In genomic region chr11:63974259-63975143, GRCh38 we compare ENCODE assay signal across 8 cellular contexts. TPM values are rescaled to one million over a fixed set of nuclear protein-coding genes. Genes with fewer than 3 reads are reported as not detected.
A peak's percentile ranks its signal among the peaks of the same experiment; 100 is the strongest.
DNase-seq lines count a peak whose midpoint lies in the region; ATAC-seq and TF ChIP-seq lines count a peak whose summit lies in the region.

TSS of gene COX8A (plus strand) at chr11:63974620. CDS start at chr11:63974681, 61 bp downstream.

- CTCF ChIA-PET in OCI-LY7 (lab: Charles Lee; ENCODE audit: unreplicated experiment), result no interaction called here

- DNase-seq in DMS 273 (lab: John Stamatoyannopoulos, UW; ENCODE audit: unreplicated experiment) (peak; percentile 100), HuH-7.5 (ENCODE audit: low spot score) (peak; percentile 91), OCI-LY7 (ENCODE audit: low spot score) (peak; percentile 100), activated T-cell treated with anti-CD3 and anti-CD28 coated beads for 1 hour (ENCODE audit: low read depth) (peak; percentile 86), endothelial cell (ENCODE audit: low spot score) (peak; percentile 91), mesothelial cell of epicardium (ENCODE audit: low spot score in 2 of 2, unreplicated experiment in 2 of 2) (peak; percentile 90 to 91)
- peak; percentile 94 to 95 for DNase-seq in stimulated activated CD8-positive, alpha-beta memory T cell treated with anti-CD3 and anti-CD28 coated beads, Interleukin-15, amount 100 ng/mL, for 48 hours (ENCODE audit: low read depth in 2 of 2)

- TF ChIP-seq CTCF in OCI-LY7 (conservative IDR thresholded peaks at IDR 0.05; ENCODE audit: low read length) (no peak), endothelial cell (IDR thresholded peaks at IDR 0.05; ENCODE audit: unreplicated experiment) (no peak), mesothelial cell of epicardium (IDR thresholded peaks at IDR 0.05; ENCODE audit: unreplicated experiment) (no peak)

- H3K4me1 Mint-ChIP-seq in endothelial cell (ENCODE audit: unreplicated experiment) (peaks cover 22% of the 10 kb centered on the region), mesothelial cell of epicardium (peaks cover 25% of the 10 kb centered on the region)

- H3K27ac ChIP-seq in OCI-LY7 (ENCODE audit: low read depth, low read length, poor library complexity, severe bottlenecking), result peak within 1 kb of the TSS; percentile 73

- H3K36me3 Mint-ChIP-seq in endothelial cell (ENCODE audit: low read depth, unreplicated experiment) (no peaks in the 10 kb centered on the region), mesothelial cell of epicardium (no peaks in the 10 kb centered on the region)

- peak within 1 kb of the TSS; percentile 99 for H3K4me3 Mint-ChIP-seq in endothelial cell (ENCODE audit: unreplicated experiment)
- H3K4me3 Mint-ChIP-seq in mesothelial cell of epicardium, result peak within 1 kb of the TSS; percentile 100

- H3K36me3 ChIP-seq in OCI-LY7 (ENCODE audit: insufficient read depth, low read length), result peaks cover 25% of the 10 kb centered on the region

- intact Hi-C loops in OCI-LY7 (cut with micrococcal nuclease; ENCODE audit: unreplicated experiment), result loop anchor here (1.0 to 10.0 kb wide), 2 partner anchors 136 to 330 kb away; partner anchors contain the start of genes CATSPERZ and ESRRA

- POLR2A ChIA-PET in OCI-LY7 (lab: Charles Lee), result no interaction called here

- peak within 1 kb of the TSS; percentile 59; the same call in 1 of the 2 replicates for H2AFZ ChIP-seq in OCI-LY7 (ENCODE audit: low read length)

- peak within 1 kb of the TSS; percentile 89 for H3K4me3 ChIP-seq in OCI-LY7 (ENCODE audit: low read depth, low read length, poor library complexity, severe bottlenecking)

- peaks cover 33% of the 10 kb centered on the region for H3K79me2 ChIP-seq in OCI-LY7 (ENCODE audit: insufficient read depth, low read depth, low read length)

- H3K9me3 ChIP-seq in OCI-LY7 (ENCODE audit: low read length), result peaks cover 4% of the 10 kb centered on the region; the same call in 1 of the 2 replicates

- H3K9me2 ChIP-seq in OCI-LY7 (ENCODE audit: insufficient read depth, low read length), result no peaks in the 10 kb centered on the region

- H3K27ac Mint-ChIP-seq in endothelial cell (ENCODE audit: unreplicated experiment) (peak within 1 kb of the TSS; percentile 100), mesothelial cell of epicardium (peak within 1 kb of the TSS; percentile 100)

- TSS peak; percentile 83 for BruUV-seq in OCI-LY7 (replicated peaks; lab: Mats Ljungman, UMichigan)

- H3K4me1 ChIP-seq in OCI-LY7 (ENCODE audit: insufficient read depth, low read length, poor library complexity, severe bottlenecking), result peaks cover 15% of the 10 kb centered on the region

- no peaks in the 10 kb centered on the region for H3K9me3 Mint-ChIP-seq in endothelial cell (ENCODE audit: unreplicated experiment)
- H3K9me3 Mint-ChIP-seq in mesothelial cell of epicardium, result no peaks in the 10 kb centered on the region

- peaks cover 7% of the 10 kb centered on the region; the same call in 1 of the 2 replicates for H4K20me1 ChIP-seq in OCI-LY7 (ENCODE audit: insufficient read depth, low read length)

- H3K4me2 ChIP-seq in OCI-LY7 (ENCODE audit: low read length), result peak within 1 kb of the TSS; percentile 98

- H3K27me3 Mint-ChIP-seq in endothelial cell (ENCODE audit: unreplicated experiment) (peaks cover 10% of the 10 kb centered on the region), mesothelial cell of epicardium (ENCODE audit: low read depth) (peaks cover 7% of the 10 kb centered on the region)

- peak; percentile 93 for ATAC-seq in GM21526 (IDR thresholded peaks at IDR 0.05; ENCODE audit: low FRiP score, unreplicated experiment)

RNA-seq across cellular contexts. Expression of gene COX8A, which starts in this region (rescaled TPM):
- 523 and 811 TPM in 2 replicates for total RNA-seq in OCI-LY7 (2014; rRNA removed; shearing (Covaris generic))
- total RNA-seq in OCI-LY7 (2022) (373 and 448 TPM in 2 replicates), endothelial cell (ENCODE audit: unreplicated experiment) (188 TPM), mesothelial cell of epicardium (169 to 178 TPM (median 177 TPM) in 3 replicates)

Comparison
In these comparisons a context has a peak if more than half of its experiments do, and no peak if none do; other contexts are left out.
1. Peak in every context shown above with its lines: DNase-seq, ATAC-seq, H3K4me3 ChIP-seq and H3K27ac ChIP-seq.